ENCODE assay signal across 22 cellular contexts in genomic region chr2:190694479-190694878, GRCh38.
"Had no signal": no experiment of that assay in that cellular context is flagged by ENCODE, and none has a peak within 500 bp of the region (broad histone marks: within the 10 kb centered on the region; RNA-seq: fewer than 3 reads in every experiment).

No MANE protein-coding gene starts in this region.

- H3K27me3 ChIP-seq: esophagus squamous epithelium, gastroesophageal sphincter, pancreas, suprapubic skin, thyroid gland had no signal

- H3K4me1 Mint-ChIP-seq: memory B cell had no signal

- ATAC-seq: gastroesophageal sphincter; left cardiac atrium; lower lobe of right lung; pancreas; right cardiac atrium; stimulated activated naive CD8-positive, alpha-beta T cell treated with anti-CD3 and anti-CD28 coated beads, Interleukin-15, Interleukin-2, amounts not matched to agents 100 U/mL and 50 U/mL, for 24 hours had no signal

- H3K4me3 Mint-ChIP-seq: memory B cell, mesothelial cell of epicardium, nephron, type B pancreatic cell had no signal

- H3K9me3 ChIP-seq: esophagus squamous epithelium, gastroesophageal sphincter, left ventricle myocardium inferior, lower lobe of right lung, pancreas, suprapubic skin, thyroid gland had no signal

- H3K27ac ChIP-seq: esophagus squamous epithelium, gastroesophageal sphincter, left ventricle myocardium inferior, lower lobe of right lung, pancreas, suprapubic skin, thyroid gland had no signal

- FAIRE-seq: pancreas, urothelium cell line had no signal

- DNase-seq: effector memory CD4-positive, alpha-beta T cell; esophagus squamous epithelium; foreskin fibroblast; glutamatergic neuron; left cardiac atrium; left ventricle myocardium inferior; lower lobe of right lung; occipital lobe; pancreas; right cardiac atrium; stimulated activated CD4-positive, alpha-beta T cell treated with anti-CD3 and anti-CD28 coated beads, Interleukin-2, amount 100 ng/mL, for 48 hours; stimulated activated naive CD8-positive, alpha-beta T cell treated with anti-CD3 and anti-CD28 coated beads, Interleukin-15, Interleukin-2, amounts not matched to agents 100 U/mL and 50 U/mL, for 24 hours; thyroid gland had no signal

- H3K27ac Mint-ChIP-seq: memory B cell, mesothelial cell of epicardium, nephron, progenitor cell of endocrine pancreas, type B pancreatic cell had no signal

- H3K4me3 ChIP-seq: esophagus squamous epithelium, gastroesophageal sphincter, left ventricle myocardium inferior, lower lobe of right lung, pancreas, smooth muscle cell, suprapubic skin, thyroid gland had no signal

- H3K9me3 Mint-ChIP-seq: memory B cell, mesothelial cell of epicardium, nephron, type B pancreatic cell had no signal

- H3K27me3 Mint-ChIP-seq: memory B cell, progenitor cell of endocrine pancreas, type B pancreatic cell had no signal

- H3K4me1 ChIP-seq: esophagus squamous epithelium, gastroesophageal sphincter, left ventricle myocardium inferior, lower lobe of right lung, pancreas, suprapubic skin had no signal
